ENCODE assay signal across 9 cellular contexts in genomic region chr1:153659175-153659534, GRCh38. TPM values are rescaled to one million over a fixed set of nuclear protein-coding genes. Genes with fewer than 3 reads are reported as not detected.
DNase-seq lines count a peak whose midpoint lies in the region; ATAC-seq and TF ChIP-seq lines count a peak whose summit lies in the region.
"Had no signal": no experiment of that assay in that cellular context is flagged by ENCODE, and none has a peak within 500 bp of the region (broad histone marks: within the 10 kb centered on the region; RNA-seq: fewer than 3 reads in every experiment).

No MANE protein-coding gene starts in this region.

- TF ChIP-seq CTCF in HFFc6 (IDR thresholded peaks at IDR 0.05): no peak

- peaks cover 18% of the 10 kb centered on the region for H3K4me1 Mint-ChIP-seq in HFFc6 (ENCODE audit: low read depth)
- H3K4me1 Mint-ChIP-seq in activated CD8-positive, alpha-beta T cell treated with anti-CD3 and anti-CD28 coated beads, Interleukin-2, amount 10 ng/mL, durations not matched to agents 7 days and 5 days (ENCODE audit: low read depth): peaks cover 17% of the 10 kb centered on the region
- peaks cover 20% of the 10 kb centered on the region for H3K4me1 Mint-ChIP-seq in stimulated activated memory B cell treated with anti-CD40 and anti-IgM and Interleukin-4, amounts not matched to agents 10 μg/mL and 1 μg/mL and 100 μg/mL, for 72 hours

- POLR2A ChIA-PET in activated CD8-positive, alpha-beta T cell treated with anti-CD3 and anti-CD28 coated beads, Interleukin-2, amount 10 ng/mL, durations not matched to agents 7 days and 5 days (lab: Charles Lee): interaction anchor here (0.6 to 2.7 kb wide), 10 partner anchors 8 to 331 kb away, joined by 3 to 25 read pairs (median 4); partner anchors contain the start of genes CHTOP, ILF2, RAB13 and RPS27

- H3K4me1 ChIP-seq in iPS DF 6.9 (ENCODE audit: control insufficient read depth, insufficient read depth, low read length): no peaks in the 10 kb centered on the region

- no peaks in the 10 kb centered on the region; the same call in 1 of the 2 replicates for H3K27me3 Mint-ChIP-seq in HFFc6 (ENCODE audit: insufficient read depth)
- no peaks in the 10 kb centered on the region for H3K27me3 Mint-ChIP-seq in activated CD8-positive, alpha-beta T cell treated with anti-CD3 and anti-CD28 coated beads, Interleukin-2, amount 10 ng/mL, durations not matched to agents 7 days and 5 days (ENCODE audit: low read depth)
- H3K27me3 Mint-ChIP-seq in stimulated activated memory B cell treated with anti-CD40 and anti-IgM and Interleukin-4, amounts not matched to agents 10 μg/mL and 1 μg/mL and 100 μg/mL, for 72 hours: no peaks in the 10 kb centered on the region

- CTCF ChIA-PET in activated CD8-positive, alpha-beta T cell treated with anti-CD3 and anti-CD28 coated beads, Interleukin-2, amount 10 ng/mL, durations not matched to agents 7 days and 5 days (lab: Charles Lee): interaction anchor here (0.6 to 1.8 kb wide), 12 partner anchors 8 to 1342 kb away, joined by 3 to 6 read pairs (median 3); partner anchors contain the start of genes CHTOP, ILF2 and RAB13

- no peaks in the 10 kb centered on the region for H3K9me3 Mint-ChIP-seq in HFFc6
- no peaks in the 10 kb centered on the region for H3K9me3 Mint-ChIP-seq in activated CD8-positive, alpha-beta T cell treated with anti-CD3 and anti-CD28 coated beads, Interleukin-2, amount 10 ng/mL, durations not matched to agents 7 days and 5 days (ENCODE audit: insufficient read depth)
- no peaks in the 10 kb centered on the region for H3K9me3 Mint-ChIP-seq in stimulated activated memory B cell treated with anti-CD40 and anti-IgM and Interleukin-4, amounts not matched to agents 10 μg/mL and 1 μg/mL and 100 μg/mL, for 72 hours

- peak overlapping the region; percentile 95 for H3K4me3 Mint-ChIP-seq in HFFc6
- H3K4me3 Mint-ChIP-seq in activated CD8-positive, alpha-beta T cell treated with anti-CD3 and anti-CD28 coated beads, Interleukin-2, amount 10 ng/mL, durations not matched to agents 7 days and 5 days: peak overlapping the region; percentile 98
- peak overlapping the region; percentile 99 for H3K4me3 Mint-ChIP-seq in stimulated activated memory B cell treated with anti-CD40 and anti-IgM and Interleukin-4, amounts not matched to agents 10 μg/mL and 1 μg/mL and 100 μg/mL, for 72 hours

- peaks cover 17% of the 10 kb centered on the region; the same call in 1 of the 2 replicates for H3K36me3 ChIP-seq in iPS DF 6.9 (ENCODE audit: control insufficient read depth, insufficient read depth, low read length)

- peak overlapping the region; percentile 82 for H3K27ac Mint-ChIP-seq in HFFc6
- peak overlapping the region; percentile 94 for H3K27ac Mint-ChIP-seq in activated CD8-positive, alpha-beta T cell treated with anti-CD3 and anti-CD28 coated beads, Interleukin-2, amount 10 ng/mL, durations not matched to agents 7 days and 5 days
- peak overlapping the region; percentile 93 for H3K27ac Mint-ChIP-seq in stimulated activated memory B cell treated with anti-CD40 and anti-IgM and Interleukin-4, amounts not matched to agents 10 μg/mL and 1 μg/mL and 100 μg/mL, for 72 hours

- no peaks in the 10 kb centered on the region for H3K9me3 ChIP-seq in iPS DF 6.9 (ENCODE audit: control insufficient read depth, insufficient read depth, low read length)

- no peaks in the 10 kb centered on the region for H3K27me3 ChIP-seq in iPS DF 6.9 (ENCODE audit: control insufficient read depth, insufficient read depth, low read length)

- H3K4me3 ChIP-seq in iPS DF 6.9 (ENCODE audit: low read length): peak overlapping the region; percentile 99; the same call in 1 of the 2 replicates

- whole genome bisulfite sequencing in iPS DF 6.9 (ENCODE audit: insufficient coverage, insufficient read length): no CpG with 5 or more reads among the region's 8 CpGs

- no peak overlapping the region for H3K27ac ChIP-seq in iPS DF 6.9 (ENCODE audit: low read length)

- ATAC-seq in activated CD8-positive, alpha-beta T cell treated with anti-CD3 and anti-CD28 coated beads, Interleukin-2, amount 10 ng/mL, durations not matched to agents 7 days and 5 days: peak; percentile 3
- ATAC-seq in stimulated activated memory B cell treated with anti-CD40 and anti-IgM and Interleukin-4, amounts not matched to agents 10 μg/mL and 1 μg/mL and 100 μg/mL, for 72 hours: no peak
- ATAC-seq in GM18520 (IDR thresholded peaks at IDR 0.05; ENCODE audit: unreplicated experiment) (no peak), HG03039 (IDR thresholded peaks at IDR 0.05; ENCODE audit: unreplicated experiment) (no peak)

- DNase-seq in HFFc6 (no peak), iPS DF 6.9 (ENCODE audit: low read depth, low spot score) (no peak), ecto neural progenitor cell (ENCODE audit: low spot score) (no peak)
- no peak for DNase-seq in activated CD8-positive, alpha-beta T cell treated with anti-CD3 and anti-CD28 coated beads, Interleukin-2, amount 10 ng/mL, durations not matched to agents 7 days and 5 days
- no peak for DNase-seq in effector CD4-positive, alpha-beta T cell

- H3K36me3 Mint-ChIP-seq in HFFc6 (ENCODE audit: low read depth): peaks cover 34% of the 10 kb centered on the region
- H3K36me3 Mint-ChIP-seq in activated CD8-positive, alpha-beta T cell treated with anti-CD3 and anti-CD28 coated beads, Interleukin-2, amount 10 ng/mL, durations not matched to agents 7 days and 5 days (ENCODE audit: low read depth): peaks cover 37% of the 10 kb centered on the region
- H3K36me3 Mint-ChIP-seq in stimulated activated memory B cell treated with anti-CD40 and anti-IgM and Interleukin-4, amounts not matched to agents 10 μg/mL and 1 μg/mL and 100 μg/mL, for 72 hours: peaks cover 25% of the 10 kb centered on the region

RNA-seq across cellular contexts. Expression of gene SNAPIN, which starts 0.7 kb away (rescaled TPM):
- total RNA-seq in HFFc6 (2021; fragmentation: NEBNext Ultra II Directional; extraction: Animal tissue kit (Norgen Biotek cat#: 25700)): 10 to 100 TPM; 40.7 to 46.7 (median 42.4) TPM
- total RNA-seq in activated CD8-positive, alpha-beta T cell treated with anti-CD3 and anti-CD28 coated beads, Interleukin-2, amount 10 ng/mL, durations not matched to agents 7 days and 5 days: 10 to 100 TPM; 36.5 to 37.7 TPM

RNA-seq across cellular contexts. Expression of gene ILF2, which starts 11.6 kb away (rescaled TPM):
- 100 to 1,000 TPM; 127 to 169 (median 156) TPM for total RNA-seq in HFFc6 (2021; fragmentation: NEBNext Ultra II Directional; extraction: Animal tissue kit (Norgen Biotek cat#: 25700))
- 100 to 1,000 TPM; 211 to 215 TPM for total RNA-seq in activated CD8-positive, alpha-beta T cell treated with anti-CD3 and anti-CD28 coated beads, Interleukin-2, amount 10 ng/mL, durations not matched to agents 7 days and 5 days

RNA-seq across cellular contexts. Expression of gene NPR1, which starts 19.3 kb away (rescaled TPM):
- under 1 TPM in 1 of 6 experiments, not detected in 5; 0.05 TPM for total RNA-seq in HFFc6 (2021; fragmentation: NEBNext Ultra II Directional; extraction: Animal tissue kit (Norgen Biotek cat#: 25700))
- total RNA-seq in activated CD8-positive, alpha-beta T cell treated with anti-CD3 and anti-CD28 coated beads, Interleukin-2, amount 10 ng/mL, durations not matched to agents 7 days and 5 days: not detected

RNA-seq across cellular contexts. Expression of gene CHTOP, which starts 25.3 kb away (rescaled TPM):
- total RNA-seq in HFFc6 (2021; fragmentation: NEBNext Ultra II Directional; extraction: Animal tissue kit (Norgen Biotek cat#: 25700)): 10 to 100 TPM; 48.1 to 57.9 (median 53.9) TPM
- 10 to 100 TPM; 81.9 to 82.0 TPM for total RNA-seq in activated CD8-positive, alpha-beta T cell treated with anti-CD3 and anti-CD28 coated beads, Interleukin-2, amount 10 ng/mL, durations not matched to agents 7 days and 5 days

RNA-seq across cellular contexts. Expression of gene S100A1, which starts 30.9 kb away (rescaled TPM):
- under 1 TPM in 3 of 6 experiments, not detected in 3; 0.59 to 0.96 (median 0.82) TPM for total RNA-seq in HFFc6 (2021; fragmentation: NEBNext Ultra II Directional; extraction: Animal tissue kit (Norgen Biotek cat#: 25700))
- not detected for total RNA-seq in activated CD8-positive, alpha-beta T cell treated with anti-CD3 and anti-CD28 coated beads, Interleukin-2, amount 10 ng/mL, durations not matched to agents 7 days and 5 days
- total RNA-seq: lung microvascular endothelial cell had no signal
